ENCODE assay signal across 10 cellular contexts in genomic region chr4:168796362-168797106, GRCh38.
DNase-seq lines count a peak whose midpoint lies in the region; ATAC-seq, FAIRE-seq and TF ChIP-seq lines count a peak whose summit lies in the region.
"Had no signal": no experiment of that assay in that cellular context is flagged by ENCODE, and none has a peak within 500 bp of the region (broad histone marks: within the 10 kb centered on the region; RNA-seq: fewer than 3 reads in every experiment).

No MANE protein-coding gene starts in this region.

- H3K79me2 ChIP-seq in osteoblast (ENCODE audit: insufficient read depth, low read length), result peaks cover 9% of the 10 kb centered on the region

- BruUV-seq in Calu3 (replicated peaks; lab: Mats Ljungman, UMichigan), result no TSS peak

- no peak overlapping the region for H2AFZ ChIP-seq in osteoblast (ENCODE audit: low read length)

- no peaks in the 10 kb centered on the region for H3K27me3 ChIP-seq in osteoblast (ENCODE audit: insufficient read depth, low read length)
- H3K27me3 ChIP-seq: spleen had no signal

- DNase-seq in Calu3, result no peak
- peak; percentile 99 for DNase-seq in RCC 7860 (ENCODE audit: low spot score)
- DNase-seq in fibroblast of the conjunctiva (ENCODE audit: low read depth), result peak; percentile 47
- DNase-seq in osteoblast (ENCODE audit: insufficient read length, low spot score, missing footprints), result peak; percentile 59
- no peak for DNase-seq in activated CD8-positive, alpha-beta memory T cell treated with anti-CD3 and anti-CD28 coated beads, Interleukin-2, amount 50 U/mL, for 48 hours
- no peak for DNase-seq in T-helper 2 cell
- DNase-seq: spleen; stimulated activated naive CD8-positive, alpha-beta T cell treated with anti-CD3 and anti-CD28 coated beads, Interleukin-15, amount 100 ng/mL, for 72 hours had no signal

- ATAC-seq in HG02840 (IDR thresholded peaks at IDR 0.05; ENCODE audit: low FRiP score, unreplicated experiment) (no peak), GM19023 (IDR thresholded peaks at IDR 0.05; ENCODE audit: unreplicated experiment) (no peak)
- ATAC-seq: stimulated activated naive CD8-positive, alpha-beta T cell treated with anti-CD3 and anti-CD28 coated beads, Interleukin-15, amount 100 ng/mL, for 72 hours had no signal

- H3K9me3 ChIP-seq in osteoblast (ENCODE audit: low read depth, low read length), result no peaks in the 10 kb centered on the region
- H3K9me3 ChIP-seq: spleen had no signal

- intact Hi-C loops in Calu3 (cut with micrococcal nuclease; ENCODE audit: unreplicated experiment), result no loop called here

- FAIRE-seq in RCC 7860 (lab: Jason Lieb, UNC), result peak; percentile 97

- CTCF ChIA-PET in Calu3 (lab: Charles Lee), result interaction anchor here (1.1 kb wide), 1 partner anchor 12 kb away, joined by 3 read pairs; no protein-coding TSS in a partner anchor

- no peaks in the 10 kb centered on the region for H3K36me3 ChIP-seq in osteoblast (ENCODE audit: insufficient read depth, low read length)
- H3K36me3 ChIP-seq: spleen had no signal

- H3K27ac ChIP-seq in osteoblast (ENCODE audit: low read depth, low read length), result peak overlapping the region; percentile 93

- H3K9me3 Mint-ChIP-seq in Calu3 (ENCODE audit: low read depth, unreplicated experiment), result no peaks in the 10 kb centered on the region
- H3K9me3 Mint-ChIP-seq: stimulated activated naive CD8-positive, alpha-beta T cell treated with anti-CD3 and anti-CD28 coated beads, Interleukin-15, amount 100 ng/mL, for 72 hours had no signal

- H3K4me2 ChIP-seq in osteoblast (ENCODE audit: insufficient read depth, low read length), result peak overlapping the region; percentile 19

- peaks cover 16% of the 10 kb centered on the region for H3K4me1 Mint-ChIP-seq in Calu3 (ENCODE audit: low read depth, unreplicated experiment)
- H3K4me1 Mint-ChIP-seq: stimulated activated naive CD8-positive, alpha-beta T cell treated with anti-CD3 and anti-CD28 coated beads, Interleukin-15, amount 100 ng/mL, for 72 hours had no signal

- H3K36me3 Mint-ChIP-seq in Calu3 (ENCODE audit: insufficient read depth, unreplicated experiment), result no peaks in the 10 kb centered on the region

- H3K4me3 ChIP-seq in osteoblast (ENCODE audit: insufficient read depth, low read length), result no peak overlapping the region
- H3K4me3 ChIP-seq: spleen had no signal

- H3K4me3 Mint-ChIP-seq in Calu3 (ENCODE audit: low read depth, unreplicated experiment), result no peak overlapping the region
- H3K4me3 Mint-ChIP-seq: stimulated activated naive CD8-positive, alpha-beta T cell treated with anti-CD3 and anti-CD28 coated beads, Interleukin-15, amount 100 ng/mL, for 72 hours had no signal

- H3K27ac Mint-ChIP-seq in Calu3 (ENCODE audit: unreplicated experiment), result peak overlapping the region; percentile 5
- H3K27ac Mint-ChIP-seq: stimulated activated naive CD8-positive, alpha-beta T cell treated with anti-CD3 and anti-CD28 coated beads, Interleukin-15, amount 100 ng/mL, for 72 hours had no signal

- peaks cover 37% of the 10 kb centered on the region for H3K4me1 ChIP-seq in osteoblast (ENCODE audit: insufficient read depth, low read length)

- no peaks in the 10 kb centered on the region for H3K27me3 Mint-ChIP-seq in Calu3 (ENCODE audit: unreplicated experiment)
- H3K27me3 Mint-ChIP-seq: stimulated activated naive CD8-positive, alpha-beta T cell treated with anti-CD3 and anti-CD28 coated beads, Interleukin-15, amount 100 ng/mL, for 72 hours had no signal

- H4K20me1 ChIP-seq in osteoblast (ENCODE audit: insufficient read depth, low read length), result no peaks in the 10 kb centered on the region

- TF ChIP-seq CTCF in Calu3 (IDR thresholded peaks at IDR 0.05; ENCODE audit: unreplicated experiment), result no peak
- no peak for TF ChIP-seq CTCF in osteoblast (IDR thresholded peaks at IDR 0.05; ENCODE audit: extremely low read depth, low read depth, low read length)

Comparison
In these comparisons a context has a peak if more than half of its experiments do, and no peak if none do; other contexts are left out.
1. DNase-seq: peak in RCC 7860 (single experiment), fibroblast of the conjunctiva (single experiment) and osteoblast (single experiment); none in Calu3 (single experiment), activated CD8-positive, alpha-beta memory T cell treated with anti-CD3 and anti-CD28 coated beads, Interleukin-2, amount 50 U/mL, for 48 hours (single experiment) and T-helper 2 cell (0 of 5).